35 cellular contexts compared by ENCODE assay signal in genomic region chr14:82837611-82838140, GRCh38.
"Had no signal": no experiment of that assay in that cellular context is flagged by ENCODE, and none has a peak within 500 bp of the region (broad histone marks: within the 10 kb centered on the region; RNA-seq: fewer than 3 reads in every experiment).

No MANE protein-coding gene starts in this region.

- H3K27me3 Mint-ChIP-seq: activated CD4-positive, alpha-beta T cell treated with anti-CD3 and anti-CD28 coated beads for 36 hours; activated CD4-positive, alpha-beta T cell treated with anti-CD3 and anti-CD28 coated beads, Interleukin-2, amount 10 ng/mL, durations not matched to agents 7 days and 5 days; brain; IgD-negative memory B cell had no signal

- H3K27ac Mint-ChIP-seq: activated CD4-positive, alpha-beta T cell treated with anti-CD3 and anti-CD28 coated beads for 36 hours; activated CD4-positive, alpha-beta T cell treated with anti-CD3 and anti-CD28 coated beads, Interleukin-2, amount 10 ng/mL, durations not matched to agents 7 days and 5 days; activated naive CD4-positive, alpha-beta T cell treated with anti-CD3 and anti-CD28 coated beads for 36 hours; activated naive CD4-positive, alpha-beta T cell treated with anti-CD3 and anti-CD28 coated beads, Interleukin-2, amount 50 U/mL, for 72 hours; activated T-helper 1 cell treated with anti-CD3 and anti-CD28 coated beads, Interleukin-12 subunit alpha, Interleukin-12 subunit beta, Interleukin-2, Interleukin-4 antibody, amounts not matched to agents 30 ng/mL and 10 ng/mL and 1 ng/mL, durations not matched to agents 14 hours and 24 hours and 36 hours; brain; IgD-negative memory B cell; T-helper 1 cell treated with Interleukin-12 subunit alpha and Interleukin-12 subunit beta and Interleukin-4 antibody, amounts not matched to agents 30 μg/mL and 1 μg/mL, for 36 hours; T-helper 2 cell treated with Interferon-gamma antibody and Interleukin-4, amounts not matched to agents 5 μg/mL and 100 μg/mL, for 36 hours had no signal

- H3K4me3 ChIP-seq: adrenal gland, Peyer's patch had no signal

- H3K27ac ChIP-seq: adrenal gland, Peyer's patch, RWPE1 had no signal

- H3K4me1 Mint-ChIP-seq: activated CD4-positive, alpha-beta T cell treated with anti-CD3 and anti-CD28 coated beads for 36 hours; activated CD4-positive, alpha-beta T cell treated with anti-CD3 and anti-CD28 coated beads, Interleukin-2, amount 10 ng/mL, durations not matched to agents 7 days and 5 days; IgD-negative memory B cell had no signal

- H3K36me3 ChIP-seq: adrenal gland, Peyer's patch had no signal

- H3K4me1 ChIP-seq: adrenal gland, Peyer's patch had no signal

- H3K9me3 ChIP-seq: adrenal gland, Peyer's patch had no signal

- H3K4me3 Mint-ChIP-seq: activated CD4-positive, alpha-beta T cell treated with anti-CD3 and anti-CD28 coated beads for 36 hours; activated CD4-positive, alpha-beta T cell treated with anti-CD3 and anti-CD28 coated beads, Interleukin-2, amount 10 ng/mL, durations not matched to agents 7 days and 5 days; activated naive CD4-positive, alpha-beta T cell treated with anti-CD3 and anti-CD28 coated beads for 36 hours; activated T-cell treated with anti-CD3 and anti-CD28 coated beads, Interleukin-2, amount 50 U/mL, for 4 hours; activated T-helper 1 cell treated with anti-CD3 and anti-CD28 coated beads, Interleukin-12 subunit alpha, Interleukin-12 subunit beta, Interleukin-2, Interleukin-4 antibody, amounts not matched to agents 30 ng/mL and 10 ng/mL and 1 ng/mL, durations not matched to agents 14 hours and 24 hours and 36 hours; brain; IgD-negative memory B cell; T-helper 1 cell treated with Interleukin-12 subunit alpha and Interleukin-12 subunit beta and Interleukin-4 antibody, amounts not matched to agents 30 μg/mL and 1 μg/mL, for 36 hours; T-helper 2 cell treated with Interferon-gamma antibody and Interleukin-4, amounts not matched to agents 5 μg/mL and 100 μg/mL, for 36 hours had no signal

- H3K27me3 ChIP-seq: adrenal gland, Peyer's patch had no signal

- H3K36me3 Mint-ChIP-seq: activated naive CD4-positive, alpha-beta T cell treated with anti-CD3 and anti-CD28 coated beads, Interleukin-2, amount 50 U/mL, for 72 hours; brain; IgD-negative memory B cell had no signal

- H3K9me3 Mint-ChIP-seq: activated CD4-positive, alpha-beta T cell treated with anti-CD3 and anti-CD28 coated beads, Interleukin-2, amount 10 ng/mL, durations not matched to agents 7 days and 5 days; activated T-helper 1 cell treated with anti-CD3 and anti-CD28 coated beads, Interleukin-12 subunit alpha, Interleukin-12 subunit beta, Interleukin-2, Interleukin-4 antibody, amounts not matched to agents 30 ng/mL and 10 ng/mL and 1 ng/mL, durations not matched to agents 14 hours and 24 hours and 36 hours; brain had no signal

- DNase-seq: activated CD4-positive, alpha-beta T cell treated with anti-CD3 and anti-CD28 coated beads for 36 hours; activated CD4-positive, alpha-beta T cell treated with anti-CD3 and anti-CD28 coated beads, Interleukin-2, amount 10 ng/mL, durations not matched to agents 7 days and 5 days; activated CD4-positive, alpha-beta T cell treated with anti-CD3 and anti-CD28 coated beads, Interleukin-2, amount 50 U/mL, for 48 hours; activated CD8-positive, alpha-beta memory T cell treated with anti-CD3 and anti-CD28 coated beads, Interleukin-2, amount 50 U/mL, for 4 hours; activated gamma-delta T cell treated with Interleukin-2 at 50 U/mL for 16 hours; activated naive CD4-positive, alpha-beta T cell treated with anti-CD3 and anti-CD28 coated beads for 36 hours; activated T-cell treated with anti-CD3 and anti-CD28 coated beads for 4 hours; activated T-cell treated with anti-CD3 and anti-CD28 coated beads, Interleukin-2, amount 50 U/mL, for 4 hours; adrenal gland; caudate nucleus; cerebellar nuclear complex; Karpas-422; KBM-7; MV-4-11; NCI-H1092 treated with DMSO at 0.1 percent for 48 hours; NCI-H1417; NCI-H146; NCI-H187; NCI-H2029 treated with DMSO at 0.1 percent for 48 hours; NCI-H2171 treated with DMSO at 0.1 percent for 48 hours; NCI-H2227 treated with DMSO at 0.1 percent for 48 hours; NCI-H446; NCI-H510A treated with DMSO at 0.1 percent for 48 hours; NCI-H69; NK-92 treated with Interleukin-12 subunit alpha and Interleukin-12 subunit beta, amount 100 ng/mL, for 24 hours; PC-3; Peyer's patch; SIG-M5 had no signal
